ENCODE assay signal across 4 cellular contexts in the genomic region with DNA sequence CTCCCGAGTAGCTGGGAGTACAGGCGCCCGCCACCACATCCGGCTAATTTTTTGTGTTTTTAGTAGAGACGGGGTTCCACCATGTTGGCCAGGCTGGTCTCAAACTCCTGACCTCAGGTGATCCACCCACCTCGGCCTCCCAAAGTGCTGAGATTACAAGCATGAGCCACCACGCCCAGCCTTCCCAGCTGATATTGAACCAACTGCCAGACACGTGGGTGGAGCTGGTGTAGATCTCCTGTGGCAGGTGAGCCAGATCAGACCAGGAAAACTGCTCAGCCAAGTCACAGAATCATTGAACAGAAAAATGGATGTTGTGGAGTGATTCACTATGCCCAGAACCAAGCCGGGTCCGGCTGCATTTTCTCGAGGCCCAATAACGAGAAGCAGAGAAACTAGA. TPM values are rescaled to one million over a fixed set of nuclear protein-coding genes. Genes with fewer than 3 reads are reported as not detected.
"Had no signal": no experiment of that assay in that cellular context is flagged by ENCODE, and none has a peak within 500 bp of the region (broad histone marks: within the 10 kb centered on the region; RNA-seq: fewer than 3 reads in every experiment).

No MANE protein-coding gene starts in this region.

RNA-seq across cellular contexts. Expression of a gene that starts 8.4 kb away (rescaled TPM):
- total RNA-seq: neural crest cell, progenitor cell of endocrine pancreas, skeletal muscle tissue, smooth muscle cell had no signal
- polyA plus RNA-seq: smooth muscle cell had no signal
